In genomic region chrX:102606115-102606514, GRCh38 we compare ENCODE assay signal across 26 cellular contexts. TPM values are rescaled to one million over a fixed set of nuclear protein-coding genes. Genes with fewer than 3 reads are reported as not detected.
DNase-seq lines count a peak whose midpoint lies in the region; ATAC-seq, FAIRE-seq and TF ChIP-seq lines count a peak whose summit lies in the region.
"Had no signal": no experiment of that assay in that cellular context is flagged by ENCODE, and none has a peak within 500 bp of the region (broad histone marks: within the 10 kb centered on the region; RNA-seq: fewer than 3 reads in every experiment).

No MANE protein-coding gene starts in this region.

- CTCF ChIA-PET in HepG2 (lab: Yijun Ruan, JAX; ENCODE audit: low intra/inter-chr PET ratio, low total read pairs) = no interaction called here

- TF ChIP-seq POLR2A in HepG2 (IDR thresholded peaks at IDR 0.05; ENCODE audit: insufficient read depth in 1 of 2, low read depth in 2 of 2, low read length in 2 of 2) (no peak), right lobe of liver (IDR thresholded peaks at IDR 0.05) (no peak)

- 100% methylated on average over 1 of the region's 1 CpG for WGBS in HepG2 (ENCODE audit: low lambda C conversion rate)
- WGBS in right lobe of liver (ENCODE audit: insufficient coverage, low coverage, low lambda C conversion rate, missing lambda C conversion rate) = 67% methylated on average over 1 of the region's 1 CpG
- WGBS in small intestine, 3 donors = 83 to 98% (median 94%) methylated on average over 1 of the region's 1 CpG

- POLR2A ChIA-PET in HepG2 (lab: Yijun Ruan, JAX) = no interaction called here

- intact Hi-C loops in HepG2 (cut with micrococcal nuclease; ENCODE audit: unreplicated experiment) (no loop called here), right lobe of liver (cut with DNase I) (no loop called here), kidney (cut with DNase I) (no loop called here)

- DNase-seq in HepG2 (ENCODE audit: low spot score) = no peak
- no peak for DNase-seq in right lobe of liver
- no peak for DNase-seq in kidney
- no peak for DNase-seq in small intestine
- DNase-seq in amygdala (lab: John Stamatoyannopoulos, UW) = no peak
- DNase-seq: ACHN; BE2C; C1 segment of cervical spinal cord; CD4-positive, alpha-beta memory T cell; CD4-positive, CD25-positive, alpha-beta regulatory T cell; CD8-positive, alpha-beta memory T cell; COR-L47; DMS 273 treated with DMSO at 0.1 percent for 48 hours; DMS153; DMS53; DMS79; DND-41; EL; GDM1 had no signal

- H3K4me3 ChIP-seq in HepG2 (replicated peaks in 1 of 3; ENCODE audit: insufficient read depth in 1 of 3, low read depth in 2 of 3, low read length in 3 of 3) (no peak overlapping the region), right lobe of liver (no peak overlapping the region), Loucy (ENCODE audit: low read length, poor library complexity, severe bottlenecking) (no peak overlapping the region), kidney (ENCODE audit: low read length in 2 of 2) (no peak overlapping the region), small intestine (ENCODE audit: low read depth in 1 of 2, low read length in 2 of 2) (no peak overlapping the region)
- H3K4me3 ChIP-seq: BLaER1, GM12878 had no signal

- no peak for ATAC-seq in HepG2
- no peak for ATAC-seq in right lobe of liver
- no peak for ATAC-seq in HG02588 (IDR thresholded peaks at IDR 0.05; ENCODE audit: unreplicated experiment)
- ATAC-seq in HG02938 (IDR thresholded peaks at IDR 0.05; ENCODE audit: unreplicated experiment) = no peak
- ATAC-seq: GM12878 had no signal

- no peak for TF ChIP-seq EP300 in HepG2 (IDR thresholded peaks at IDR 0.05; ENCODE audit: low read depth in 2 of 2, low read length in 2 of 2)
- no peak for TF ChIP-seq EP300 in HepG2 (CRISPR knock-in tag; IDR thresholded peaks at IDR 0.05; ENCODE audit: borderline replicate concordance)

- no peaks in the 10 kb centered on the region for H3K9me3 ChIP-seq in HepG2 (ENCODE audit: low read length)
- H3K9me3 ChIP-seq in right lobe of liver = no peaks in the 10 kb centered on the region
- H3K9me3 ChIP-seq in Loucy (ENCODE audit: insufficient read depth, low read depth, low read length) = no peaks in the 10 kb centered on the region
- H3K9me3 ChIP-seq in kidney (ENCODE audit: control insufficient read depth in 1 of 2, low read length in 2 of 2) = no peaks in the 10 kb centered on the region
- no peaks in the 10 kb centered on the region for H3K9me3 ChIP-seq in small intestine (ENCODE audit: control insufficient read depth, low read depth)
- H3K9me3 ChIP-seq: BE2C had no signal

- no peak for TF ChIP-seq RAD21 in HepG2 (CRISPR knock-in tag; IDR thresholded peaks at IDR 0.05)

- H3K4me1 ChIP-seq in HepG2 (ENCODE audit: insufficient read depth, low read length) (peaks cover 6% of the 10 kb centered on the region), right lobe of liver (no peaks in the 10 kb centered on the region), Loucy (ENCODE audit: insufficient read depth, low read length, poor library complexity, severe bottlenecking) (peaks cover 19% of the 10 kb centered on the region), kidney (ENCODE audit: control insufficient read depth in 1 of 2, insufficient read depth in 1 of 2, low read depth in 1 of 2, low read length in 2 of 2) (no peaks in the 10 kb centered on the region), small intestine (ENCODE audit: control insufficient read depth in 2 of 2, insufficient read depth in 1 of 2, low read depth in 1 of 2, low read length in 1 of 2) (no peaks in the 10 kb centered on the region)
- H3K4me1 ChIP-seq: BE2C had no signal

- H3K79me2 ChIP-seq in HepG2 (ENCODE audit: insufficient read depth, low read length) (no peaks in the 10 kb centered on the region), Loucy (ENCODE audit: insufficient read depth, low read length) (peaks cover 23% of the 10 kb centered on the region)

- FAIRE-seq in HepG2 (lab: Jason Lieb, UNC) (no peak), kidney (lab: Jason Lieb, UNC) (peak; percentile 76), small intestine (lab: Jason Lieb, UNC) (peak; percentile 53)
- FAIRE-seq: GM12878, GM12892 had no signal

- H3K4me2 ChIP-seq in HepG2 (ENCODE audit: low read depth, low read length) = no peak overlapping the region
- H3K4me2 ChIP-seq in Loucy (ENCODE audit: low read depth, low read length, poor library complexity, severe bottlenecking) = peak overlapping the region; percentile 54
- H3K4me2 ChIP-seq: BLaER1 had no signal

- H3K36me3 ChIP-seq in HepG2 (replicated peaks in 1 of 2; ENCODE audit: control insufficient read depth in 1 of 2, insufficient read depth in 2 of 2, low read length in 2 of 2) (peaks cover 1 to 4% of the 10 kb centered on the region in 2 experiments; a peak in 2 of 5 replicates), right lobe of liver (no peaks in the 10 kb centered on the region), Loucy (ENCODE audit: insufficient read depth, low read length) (peaks cover 2% of the 10 kb centered on the region; the same call in 1 of the 2 replicates), kidney (ENCODE audit: control insufficient read depth in 1 of 2, insufficient read depth in 2 of 2, low read length in 2 of 2) (peaks cover 0 to 3% of the 10 kb centered on the region in 2 donors), small intestine (ENCODE audit: control insufficient read depth in 2 of 2, insufficient read depth in 2 of 2, low read length in 2 of 2) (no peaks in the 10 kb centered on the region)
- H3K36me3 ChIP-seq: BE2C had no signal

- H3F3A ChIP-seq in Loucy (ENCODE audit: low read depth) = no peaks in the 10 kb centered on the region

- in situ Hi-C loops in HepG2 (cut with HindIII; ENCODE audit: extremely low pct_ligation_motif_present, low pct_unique_long_range_greater_than_20kb) = no loop called here

- H3K9me2 ChIP-seq in Loucy (replicated peaks; ENCODE audit: low read depth, low read length) = no peaks in the 10 kb centered on the region

- TF ChIP-seq CTCF in HepG2 (CRISPR knock-in tag; IDR thresholded peaks at IDR 0.05) (no peak), right lobe of liver (IDR thresholded peaks at IDR 0.05) (no peak), Loucy (conservative IDR thresholded peaks at IDR 0.05; ENCODE audit: low read length) (no peak), kidney (IDR thresholded peaks at IDR 0.05; ENCODE audit: borderline replicate concordance, extremely low read depth, insufficient read depth) (no peak)

- no peaks in the 10 kb centered on the region for H3K27me3 ChIP-seq in HepG2 (ENCODE audit: control insufficient read depth in 1 of 2, insufficient read depth in 2 of 2, low read length in 2 of 2)
- H3K27me3 ChIP-seq in right lobe of liver = no peaks in the 10 kb centered on the region
- no peaks in the 10 kb centered on the region for H3K27me3 ChIP-seq in Loucy (ENCODE audit: insufficient read depth, low read length, poor library complexity, severe bottlenecking)
- H3K27me3 ChIP-seq in small intestine (ENCODE audit: control insufficient read depth in 2 of 2, insufficient read depth in 2 of 2, low read length in 2 of 2) = no peaks in the 10 kb centered on the region
- H3K27me3 ChIP-seq: BE2C, BLaER1 had no signal

- H3K27ac ChIP-seq in HepG2 (ENCODE audit: extremely low read length, insufficient read depth, low read length) (no peak overlapping the region), right lobe of liver (no peak overlapping the region), kidney (ENCODE audit: low read depth in 2 of 2, low read length in 2 of 2) (no peak overlapping the region), small intestine (ENCODE audit: low read depth in 1 of 2, low read length in 1 of 2) (no peak overlapping the region)
- H3K27ac ChIP-seq: 22Rv1, BLaER1 had no signal

- H3K9ac ChIP-seq in HepG2 (ENCODE audit: insufficient read depth, low read depth, low read length) (no peak overlapping the region), Loucy (ENCODE audit: low read depth, low read length, poor library complexity, severe bottlenecking) (no peak overlapping the region), kidney (ENCODE audit: low read length in 2 of 2) (no peak overlapping the region)
- H3K9ac ChIP-seq: BLaER1 had no signal

- no TSS peak for BruUV-seq in HepG2 (replicated peaks; lab: Mats Ljungman, UMichigan)

- H4K20me1 ChIP-seq in HepG2 (ENCODE audit: insufficient read depth, low read length) = peaks cover 2% of the 10 kb centered on the region; the same call in 1 of the 2 replicates
- no peaks in the 10 kb centered on the region for H4K20me1 ChIP-seq in Loucy (ENCODE audit: insufficient read depth, low read length, poor library complexity, severe bottlenecking)
- H4K20me1 ChIP-seq: BLaER1 had no signal

- H2AFZ ChIP-seq in HepG2 (ENCODE audit: low read length) = no peak overlapping the region
- no peak overlapping the region for H2AFZ ChIP-seq in Loucy (ENCODE audit: low read length)

RNA-seq across cellular contexts. Expression of gene ARMCX5, which starts 6.8 kb away (rescaled TPM):
- total RNA-seq in HepG2 (2016; rRNA removed; fragmentation: Illumina TruSeq; extraction: Trizol) = 14.2 and 14.4 TPM in 2 replicates
- 1.2 and 1.6 TPM in 2 replicates for total RNA-seq in HepG2 (2016; cell fraction: cytosol; rRNA removed; fragmentation: Illumina TruSeq; extraction: Trizol; ENCODE audit: low read depth)
- total RNA-seq in HepG2 (2016; cell fraction: insoluble cytoplasmic fraction; rRNA removed; fragmentation: Illumina TruSeq; extraction: Trizol) = 13.4 and 13.5 TPM in 2 replicates
- 3.9 TPM in 2 replicates for total RNA-seq in HepG2 (2016; cell fraction: membrane; rRNA removed; fragmentation: Illumina TruSeq; extraction: Trizol)
- 17.6 and 17.8 TPM in 2 replicates for total RNA-seq in HepG2 (2016; cell fraction: nucleus; rRNA removed; fragmentation: Illumina TruSeq; extraction: Trizol)
- polyA plus RNA-seq in HepG2 (2011; rRNA removed) = 9.1 and 9.3 TPM in 2 replicates
- polyA plus RNA-seq in HepG2 (2011; cell fraction: cytosol; rRNA removed) = 5.9 and 7.2 TPM in 2 replicates
- 9.5 and 10.1 TPM in 2 replicates for polyA plus RNA-seq in HepG2 (2011; cell fraction: nucleus; rRNA removed)
- 5.1 and 6.8 TPM in 2 replicates for polyA plus RNA-seq in HepG2 (2012)
- 0.43 and 0.46 TPM in 2 replicates for polyA plus RNA-seq in HepG2 (2016; cell fraction: cytosol; fragmentation: Illumina TruSeq; extraction: Trizol; ENCODE audit: low read depth)
- polyA plus RNA-seq in HepG2 (2016; cell fraction: insoluble cytoplasmic fraction; fragmentation: Illumina TruSeq; extraction: Trizol; ENCODE audit: low read depth) = 10.7 and 11.4 TPM in 2 replicates
- polyA plus RNA-seq in HepG2 (2016; cell fraction: membrane; fragmentation: Illumina TruSeq; extraction: Trizol; ENCODE audit: low read depth) = 1.7 and 2.1 TPM in 2 replicates
- polyA plus RNA-seq in HepG2 (2016; cell fraction: nucleus; fragmentation: Illumina TruSeq; extraction: Trizol; ENCODE audit: insufficient read depth, low read depth) = 10.4 and 12.4 TPM in 2 replicates
- 14.8 and 18.8 TPM in 2 replicates for polyA minus RNA-seq in HepG2 (2011; rRNA and poly(A)+ RNA removed; ENCODE audit: low replicate concordance)
- 5.3 and 11.2 TPM in 2 replicates for polyA minus RNA-seq in HepG2 (2011; cell fraction: cytosol; rRNA and poly(A)+ RNA removed)
- polyA minus RNA-seq in HepG2 (2011; cell fraction: nucleus; rRNA and poly(A)+ RNA removed) = 18.0 and 21.3 TPM in 2 replicates
- 1 to 10 TPM; 4.6 to 8.9 (median 5.7) TPM for total RNA-seq in right lobe of liver
- total RNA-seq in kidney = 15.2 TPM
- 8.3 TPM for polyA plus RNA-seq in kidney (ENCODE audit: insufficient read depth, low read depth, low replicate concordance)
- polyA plus RNA-seq in small intestine = 1 to 10 TPM; 6.5 to 9.8 (median 6.7) TPM

RNA-seq across cellular contexts. Expression of gene GPRASP1, which starts 45.2 kb away (rescaled TPM):
- total RNA-seq in HepG2 (2016; rRNA removed; fragmentation: Illumina TruSeq; extraction: Trizol) (0.51 and 1.4 TPM in 2 replicates), right lobe of liver (1 to 10 TPM in 4 of 6 experiments, under 1 TPM in 2; 0.61 to 1.8 (median 1.4) TPM), kidney (8.1 TPM)
- under 0.01 and 0.30 TPM in 2 replicates for total RNA-seq in HepG2 (2016; cell fraction: cytosol; rRNA removed; fragmentation: Illumina TruSeq; extraction: Trizol; ENCODE audit: low read depth)
- 0.61 and 0.95 TPM in 2 replicates for total RNA-seq in HepG2 (2016; cell fraction: insoluble cytoplasmic fraction; rRNA removed; fragmentation: Illumina TruSeq; extraction: Trizol)
- total RNA-seq in HepG2 (2016; cell fraction: membrane; rRNA removed; fragmentation: Illumina TruSeq; extraction: Trizol) = 0.03 and 0.15 TPM in 2 replicates
- 4.6 and 6.2 TPM in 2 replicates for total RNA-seq in HepG2 (2016; cell fraction: nucleus; rRNA removed; fragmentation: Illumina TruSeq; extraction: Trizol)
- polyA plus RNA-seq in HepG2 (2011; rRNA removed) (0.38 and 0.39 TPM in 2 replicates), kidney (ENCODE audit: insufficient read depth, low read depth, low replicate concordance) (4.8 TPM), small intestine (1 to 10 TPM in 1 of 3 donors, under 1 TPM in 2; 0.67 to 3.4 (median 0.81) TPM)
- 0.05 and 0.06 TPM in 2 replicates for polyA plus RNA-seq in HepG2 (2011; cell fraction: cytosol; rRNA removed)
- 2.0 and 2.1 TPM in 2 replicates for polyA plus RNA-seq in HepG2 (2011; cell fraction: nucleus; rRNA removed)
- 0.60 and 0.69 TPM in 2 replicates for polyA plus RNA-seq in HepG2 (2012)
- 0.01 TPM in 1 of 2 replicates, not detected in the other for polyA plus RNA-seq in HepG2 (2016; cell fraction: cytosol; fragmentation: Illumina TruSeq; extraction: Trizol; ENCODE audit: low read depth)
- 0.21 and 0.26 TPM in 2 replicates for polyA plus RNA-seq in HepG2 (2016; cell fraction: insoluble cytoplasmic fraction; fragmentation: Illumina TruSeq; extraction: Trizol; ENCODE audit: low read depth)
- 0.03 and 0.05 TPM in 2 replicates for polyA plus RNA-seq in HepG2 (2016; cell fraction: membrane; fragmentation: Illumina TruSeq; extraction: Trizol; ENCODE audit: low read depth)
- polyA plus RNA-seq in HepG2 (2016; cell fraction: nucleus; fragmentation: Illumina TruSeq; extraction: Trizol; ENCODE audit: insufficient read depth, low read depth) = 2.7 and 3.2 TPM in 2 replicates
- 0.87 and 1.0 TPM in 2 replicates for polyA minus RNA-seq in HepG2 (2011; rRNA and poly(A)+ RNA removed; ENCODE audit: low replicate concordance)
- polyA minus RNA-seq in HepG2 (2011; cell fraction: cytosol; rRNA and poly(A)+ RNA removed) = 0.09 and 0.10 TPM in 2 replicates
- polyA minus RNA-seq in HepG2 (2011; cell fraction: nucleus; rRNA and poly(A)+ RNA removed) = 7.3 and 10.4 TPM in 2 replicates
